ENCODE assay signal across 16 cellular contexts in genomic region chr4:102404551-102404969, GRCh38. TPM values are rescaled to one million over a fixed set of nuclear protein-coding genes. Genes with fewer than 3 reads are reported as not detected.
DNase-seq lines count a peak whose midpoint lies in the region; ATAC-seq and TF ChIP-seq lines count a peak whose summit lies in the region.
"Had no signal": no experiment of that assay in that cellular context is flagged by ENCODE, and none has a peak within 500 bp of the region (broad histone marks: within the 10 kb centered on the region; RNA-seq: fewer than 3 reads in every experiment).

No MANE protein-coding gene starts in this region.

- DNase-seq in KBM-7 (peak; percentile 9), cardiac fibroblast (ENCODE audit: low read depth in 2 of 2) (peak; percentile 40 to 60), myocyte (ENCODE audit: low read depth) (peak; percentile 16), T1000 (lab: John Stamatoyannopoulos, UW) (no peak), NCI-H345 (lab: John Stamatoyannopoulos, UW) (no peak), esophagus muscularis mucosa (ENCODE audit: extremely low spot score) (no peak)
- DNase-seq: activated CD4-positive, alpha-beta T cell treated with anti-CD3 and anti-CD28 coated beads for 4 hours; activated naive CD4-positive, alpha-beta T cell treated with anti-CD3 and anti-CD28 coated beads for 36 hours; EL; HCEC 1CT; NCI-H524 treated with DMSO at 0.1 percent for 48 hours; retina; SK-N-SH had no signal

- no peak for TF ChIP-seq POLR2A in esophagus muscularis mucosa (IDR thresholded peaks at IDR 0.05; ENCODE audit: low read depth)

- H3K4me1 ChIP-seq in ACC112 (ENCODE audit: control insufficient read depth, insufficient read depth, low read length, unreplicated experiment) (peaks cover 4% of the 10 kb centered on the region), esophagus muscularis mucosa (no peaks in the 10 kb centered on the region)

- no peaks in the 10 kb centered on the region for H3K79me2 ChIP-seq in ACC112 (ENCODE audit: control insufficient read depth, insufficient read depth, low read length, unreplicated experiment)

- H3K27me3 ChIP-seq in ACC112 (ENCODE audit: insufficient read depth, low read length), result no peaks in the 10 kb centered on the region
- H3K27me3 ChIP-seq in esophagus muscularis mucosa, result no peaks in the 10 kb centered on the region

- no peak for TF ChIP-seq EP300 in esophagus muscularis mucosa (IDR thresholded peaks at IDR 0.05)

- WGBS in esophagus muscularis mucosa, result 60% methylated on average over 1 of the region's 1 CpG

- in situ Hi-C loops in KBM-7 (cut with MboI; ENCODE audit: low pct_unique_long_range_greater_than_20kb, low sequenced_read_pairs), result no loop called here

- no peak for TF ChIP-seq CTCF in cardiac fibroblast (IDR thresholded peaks at IDR 0.05; ENCODE audit: low read depth, low read length)
- no peak for TF ChIP-seq CTCF in esophagus muscularis mucosa (IDR thresholded peaks at IDR 0.05)

- ATAC-seq in HG03457 (IDR thresholded peaks at IDR 0.05; ENCODE audit: unreplicated experiment), result no peak
- ATAC-seq: Panc1 had no signal

- H3K9me3 ChIP-seq in esophagus muscularis mucosa, result no peaks in the 10 kb centered on the region
- H3K9me3 ChIP-seq: SK-N-SH had no signal

- intact Hi-C loops in esophagus muscularis mucosa (cut with DNase I), result no loop called here

- no peak overlapping the region for H3K27ac ChIP-seq in ACC112 (ENCODE audit: low read depth, low read length)
- no peak overlapping the region for H3K27ac ChIP-seq in esophagus muscularis mucosa (replicated peaks in 1 of 4)

- H3K4me3 ChIP-seq in ACC112 (ENCODE audit: low read depth, low read length), result no peak overlapping the region
- no peak overlapping the region for H3K4me3 ChIP-seq in cardiac fibroblast (replicated peaks in 1 of 2; ENCODE audit: low read depth in 2 of 2, low read length in 2 of 2)
- H3K4me3 ChIP-seq in esophagus muscularis mucosa, result no peak overlapping the region

- H3K36me3 ChIP-seq in ACC112 (ENCODE audit: insufficient read depth, low read length) (no peaks in the 10 kb centered on the region), esophagus muscularis mucosa (no peaks in the 10 kb centered on the region)

- peak overlapping the region; percentile 8 for H2AFZ ChIP-seq in ACC112 (ENCODE audit: low read length, unreplicated experiment)

RNA-seq across cellular contexts. Expression of gene SLC39A8, which starts 59.3 kb away (rescaled TPM):
- total RNA-seq in myocyte (5.5 and 7.4 TPM in 2 replicates), esophagus muscularis mucosa (1 to 10 TPM; 4.0 to 6.6 (median 6.0) TPM)
- polyA plus RNA-seq in myocyte (2012), result 3.4 TPM

Comparison
In these comparisons a context has a peak if more than half of its experiments do, and no peak if none do; other contexts are left out.
1. DNase-seq: peak in KBM-7 (single experiment), cardiac fibroblast (2 of 2) and myocyte (single experiment); none in T1000 (single experiment), NCI-H345 (single experiment) and esophagus muscularis mucosa (single experiment).